12 cellular contexts compared by ENCODE assay signal in the genomic region with DNA sequence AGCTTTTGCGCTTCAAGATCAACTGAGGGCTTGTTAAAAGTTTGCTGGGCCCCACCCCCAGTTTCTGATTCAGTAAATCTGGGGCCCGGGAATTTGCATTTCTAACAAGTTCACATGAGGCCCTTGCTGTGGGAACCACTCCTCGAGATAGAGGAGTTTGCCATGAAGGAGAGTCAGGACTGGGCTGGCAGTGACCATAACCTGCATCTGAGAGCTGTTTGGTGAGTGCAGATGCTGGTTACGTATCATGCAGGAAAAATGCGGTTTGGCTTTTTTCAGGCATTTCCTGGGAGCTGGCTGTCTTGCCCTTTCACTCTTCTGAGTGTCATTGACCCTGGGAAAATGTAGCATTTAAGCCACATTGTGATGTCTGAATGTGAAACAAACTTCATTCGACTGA. TPM values are rescaled to one million over a fixed set of nuclear protein-coding genes. Genes with fewer than 3 reads are reported as not detected.
DNase-seq lines count a peak whose midpoint lies in the region; ATAC-seq, FAIRE-seq and TF ChIP-seq lines count a peak whose summit lies in the region.
"Had no signal": no experiment of that assay in that cellular context is flagged by ENCODE, and none has a peak within 500 bp of the region (broad histone marks: within the 10 kb centered on the region; RNA-seq: fewer than 3 reads in every experiment).

No MANE protein-coding gene starts in this region.

- H3K9ac ChIP-seq in smooth muscle cell (ENCODE audit: low read depth), result peak overlapping the region; percentile 85

- no peaks in the 10 kb centered on the region for H3K79me2 ChIP-seq in smooth muscle cell (ENCODE audit: low read depth)

- H3K27me3 ChIP-seq in smooth muscle cell (ENCODE audit: low read depth) (no peaks in the 10 kb centered on the region), left lung (no peaks in the 10 kb centered on the region)

- WGBS in smooth muscle cell (ENCODE audit: low lambda C conversion rate), result 56% methylated on average over 6 of the region's 6 CpGs

- H3K9me3 ChIP-seq in smooth muscle cell (replicated peaks; ENCODE audit: low read depth) (no peaks in the 10 kb centered on the region), left lung (no peaks in the 10 kb centered on the region)

- H3K27me3 Mint-ChIP-seq in glutamatergic neuron (ENCODE audit: unreplicated experiment), result peaks cover 14% of the 10 kb centered on the region

- DNase-seq in H54 (ENCODE audit: insufficient read length, low spot score) (peak; percentile 83), glutamatergic neuron (no peak), smooth muscle cell (lab: John Stamatoyannopoulos, UW; ENCODE audit: unreplicated experiment) (no peak), erythroblast (lab: John Stamatoyannopoulos, UW) (no peak), left lung (no peak)
- DNase-seq in stimulated activated CD4-positive, alpha-beta T cell treated with anti-CD3 and anti-CD28 coated beads, Interleukin-15, amount 100 ng/mL, for 24 hours, result no peak
- DNase-seq: DND-41, KBM-7 had no signal

- H3F3A ChIP-seq in smooth muscle cell (ENCODE audit: low read depth), result peaks cover 33% of the 10 kb centered on the region

- TF ChIP-seq CTCF in glutamatergic neuron (IDR thresholded peaks at IDR 0.05; ENCODE audit: partially characterized antibody, unreplicated experiment) (no peak), smooth muscle cell (IDR thresholded peaks at IDR 0.05; ENCODE audit: borderline replicate concordance, insufficient read depth, poor library complexity, severe bottlenecking) (no peak), left lung (IDR thresholded peaks at IDR 0.05) (no peak)

- peak; percentile 93 for FAIRE-seq in H54 (lab: Jason Lieb, UNC)

- H3K4me1 ChIP-seq in smooth muscle cell (ENCODE audit: low read depth) (peaks cover 27% of the 10 kb centered on the region), left lung (peaks cover 33 to 38% of the 10 kb centered on the region in 2 donors)

- peak overlapping the region; percentile 44 for H2AFZ ChIP-seq in smooth muscle cell (ENCODE audit: low read depth)

- peak overlapping the region; percentile 25 for H3K4me3 Mint-ChIP-seq in glutamatergic neuron (ENCODE audit: unreplicated experiment)
- H3K4me3 Mint-ChIP-seq: activated naive CD8-positive, alpha-beta T cell treated with anti-CD3 and anti-CD28 coated beads, Interleukin-2, amount 10 ng/mL, durations not matched to agents 7 days and 5 days; WTC11 had no signal

- no peak for TF ChIP-seq POLR2A in H54 (IDR thresholded peaks at IDR 0.05; ENCODE audit: low read depth, low read length)
- no peak for TF ChIP-seq POLR2A in erythroblast (IDR thresholded peaks at IDR 0.05; ENCODE audit: low read length)

- peaks cover 4% of the 10 kb centered on the region for H3K36me3 Mint-ChIP-seq in glutamatergic neuron (ENCODE audit: unreplicated experiment)
- H3K36me3 Mint-ChIP-seq: activated naive CD8-positive, alpha-beta T cell treated with anti-CD3 and anti-CD28 coated beads, Interleukin-2, amount 10 ng/mL, durations not matched to agents 7 days and 5 days; WTC11 had no signal

- intact Hi-C loops in left lung (cut with DNase I), result no loop called here

- no peak for ATAC-seq in HG02623 (IDR thresholded peaks at IDR 0.05; ENCODE audit: unreplicated experiment)
- ATAC-seq in left lung, result no peak
- ATAC-seq: WTC11 had no signal

- H3K27ac Mint-ChIP-seq in glutamatergic neuron (ENCODE audit: unreplicated experiment), result peak overlapping the region; percentile 99
- H3K27ac Mint-ChIP-seq: activated naive CD8-positive, alpha-beta T cell treated with anti-CD3 and anti-CD28 coated beads, Interleukin-2, amount 10 ng/mL, durations not matched to agents 7 days and 5 days; WTC11 had no signal

- peak overlapping the region; percentile 71 for H3K4me2 ChIP-seq in smooth muscle cell

- peaks cover 13% of the 10 kb centered on the region for H3K9me3 Mint-ChIP-seq in glutamatergic neuron (ENCODE audit: unreplicated experiment)
- H3K9me3 Mint-ChIP-seq: activated naive CD8-positive, alpha-beta T cell treated with anti-CD3 and anti-CD28 coated beads, Interleukin-2, amount 10 ng/mL, durations not matched to agents 7 days and 5 days; WTC11 had no signal

- H3K27ac ChIP-seq in angular gyrus (ENCODE audit: low read depth, low read length) (peak overlapping the region; percentile 97), smooth muscle cell (ENCODE audit: low read depth) (peak overlapping the region; percentile 96), left lung (peak overlapping the region in 1 of 2 donors; percentile 55)

- H3K36me3 ChIP-seq in smooth muscle cell (ENCODE audit: low read depth) (no peaks in the 10 kb centered on the region), left lung (no peaks in the 10 kb centered on the region)

- no peaks in the 10 kb centered on the region for H4K20me1 ChIP-seq in smooth muscle cell (ENCODE audit: low read depth)

- peaks cover 60% of the 10 kb centered on the region for H3K4me1 Mint-ChIP-seq in glutamatergic neuron (ENCODE audit: low read depth, unreplicated experiment)

- H3K4me3 ChIP-seq in smooth muscle cell (no peak overlapping the region), left lung (no peak overlapping the region)

RNA-seq across cellular contexts. Expression of a gene that starts 9.4 kb away (rescaled TPM):
- total RNA-seq in glutamatergic neuron (ENCODE audit: unreplicated experiment) (55.5 TPM), smooth muscle cell (13.3 and 16.1 TPM in 2 replicates), left lung (10 to 100 TPM; 22.7 to 26.2 TPM)
- polyA plus RNA-seq in smooth muscle cell, result 18.7 and 20.2 TPM in 2 replicates
- total RNA-seq: activated naive CD8-positive, alpha-beta T cell treated with anti-CD3 and anti-CD28 coated beads, Interleukin-2, amount 10 ng/mL, durations not matched to agents 7 days and 5 days had no signal
